ENCODE assay signal across 1 cellular context in genomic region chr17:59469786-59470485, GRCh38.
TF ChIP-seq lines count a peak whose summit lies in the region.

No MANE protein-coding gene starts in this region.

TF ChIP-seq in HepG2, 621 proteins besides CTCF, POLR2A, EP300 and RAD21 (continued from another document and continues in another):
- TF ChIP-seq ZNF850 (CRISPR knock-in tag; conservative IDR thresholded peaks at IDR 0.05) (no peak), ASH2L (IDR thresholded peaks at IDR 0.05; ENCODE audit: insufficient read length, low read depth, low read length) (peak; percentile 73), GATAD2A (CRISPR knock-in tag; IDR thresholded peaks at IDR 0.05) (peak; percentile 99), ZNF513 (CRISPR knock-in tag; conservative IDR thresholded peaks at IDR 0.05) (no peak), ZBTB42 (CRISPR knock-in tag; IDR thresholded peaks at IDR 0.05) (peak; percentile 79; the same call in 1 of the 2 replicates), RBM22 (optimal IDR thresholded peaks at IDR 0.05; ENCODE audit: low read length) (no peak), ZBTB14 (CRISPR knock-in tag; IDR thresholded peaks at IDR 0.05) (no peak), RFX5 (IDR thresholded peaks at IDR 0.05; ENCODE audit: low read depth, low read length) (no peak), ZNF576 (CRISPR knock-in tag; IDR thresholded peaks at IDR 0.05) (no peak), SALL2 (CRISPR knock-in tag; IDR thresholded peaks at IDR 0.05) (peak; percentile 86; the same call in 1 of the 2 replicates), PREB (CRISPR knock-in tag; IDR thresholded peaks at IDR 0.05) (no peak), REPIN1 (CRISPR knock-in tag; IDR thresholded peaks at IDR 0.05; ENCODE audit: borderline replicate concordance, low read depth) (peak; percentile 97), ZNF34 (CRISPR knock-in tag; IDR thresholded peaks at IDR 0.05; ENCODE audit: borderline replicate concordance) (no peak), CBX2 (IDR thresholded peaks at IDR 0.05; ENCODE audit: low read depth, low read length) (no peak), CBX2 (CRISPR knock-in tag; IDR thresholded peaks at IDR 0.05; ENCODE audit: low read depth) (no peak), TAF15 (IDR thresholded peaks at IDR 0.05; ENCODE audit: low read depth, low read length, poor library complexity, severe bottlenecking) (no peak), MAFG (CRISPR knock-in tag; IDR thresholded peaks at IDR 0.05) (no peak), TGIF2 (CRISPR knock-in tag; IDR thresholded peaks at IDR 0.05) (no peak; the same call in 1 of the 2 replicates), THAP8 (CRISPR knock-in tag; IDR thresholded peaks at IDR 0.05; ENCODE audit: borderline replicate concordance) (no peak), ZNF614 (CRISPR knock-in tag; IDR thresholded peaks at IDR 0.05; ENCODE audit: borderline replicate concordance) (peak; percentile 100), KLF11 (CRISPR knock-in tag; IDR thresholded peaks at IDR 0.05) (no peak), PRDM15 (CRISPR knock-in tag; IDR thresholded peaks at IDR 0.05) (no peak), ZNF180 (CRISPR knock-in tag; IDR thresholded peaks at IDR 0.05; ENCODE audit: borderline replicate concordance, low read depth) (no peak), ATF3 (CRISPR knock-in tag; IDR thresholded peaks at IDR 0.05) (peak; percentile 66; the same call in 1 of the 2 replicates), BATF2 (CRISPR knock-in tag; IDR thresholded peaks at IDR 0.05) (no peak), PCBP2 (optimal IDR thresholded peaks at IDR 0.05; ENCODE audit: low read depth, low read length, poor library complexity, severe bottlenecking) (no peak), RXRA (CRISPR knock-in tag; IDR thresholded peaks at IDR 0.05) (peak; percentile 93; the same call in 1 of the 2 replicates), MXD3 (CRISPR knock-in tag; IDR thresholded peaks at IDR 0.05) (no peak), GABPA (IDR thresholded peaks at IDR 0.05; ENCODE audit: low read depth, low read length) (no peak), GABPA (CRISPR knock-in tag; IDR thresholded peaks at IDR 0.05; ENCODE audit: low read depth) (peak; percentile 44; the same call in 1 of the 2 replicates), FOXO4 (CRISPR knock-in tag; conservative IDR thresholded peaks at IDR 0.05) (no peak), ZNF124 (CRISPR knock-in tag; IDR thresholded peaks at IDR 0.05) (peak; percentile 90), FOXA3 (CRISPR knock-in tag; IDR thresholded peaks at IDR 0.05) (peak; percentile 95), MLLT10 (CRISPR knock-in tag; IDR thresholded peaks at IDR 0.05) (no peak), ZNF687 (CRISPR knock-in tag; IDR thresholded peaks at IDR 0.05) (peak; percentile 57), ZNF3 (CRISPR knock-in tag; IDR thresholded peaks at IDR 0.05) (no peak), RARG (CRISPR knock-in tag; IDR thresholded peaks at IDR 0.05; ENCODE audit: low read depth) (no peak), ZNF878 (CRISPR knock-in tag; IDR thresholded peaks at IDR 0.05) (peak; percentile 38; the same call in 1 of the 2 replicates), ZNF563 (CRISPR knock-in tag; IDR thresholded peaks at IDR 0.05) (peak; percentile 65; the same call in 1 of the 2 replicates), PAXIP1 (CRISPR knock-in tag; conservative IDR thresholded peaks at IDR 0.05) (peak; percentile 100), NAIF1 (CRISPR knock-in tag; IDR thresholded peaks at IDR 0.05; ENCODE audit: borderline replicate concordance) (peak; percentile 78; the same call in 1 of the 2 replicates), ZMAT5 (CRISPR knock-in tag; IDR thresholded peaks at IDR 0.05; ENCODE audit: borderline replicate concordance, low read depth) (no peak), FLYWCH1 (CRISPR knock-in tag; IDR thresholded peaks at IDR 0.05) (no peak), POLR2G (IDR thresholded peaks at IDR 0.05; ENCODE audit: low read depth, low read length) (no peak)
